ENCODE assay signal across 8 cellular contexts in the genomic region with DNA sequence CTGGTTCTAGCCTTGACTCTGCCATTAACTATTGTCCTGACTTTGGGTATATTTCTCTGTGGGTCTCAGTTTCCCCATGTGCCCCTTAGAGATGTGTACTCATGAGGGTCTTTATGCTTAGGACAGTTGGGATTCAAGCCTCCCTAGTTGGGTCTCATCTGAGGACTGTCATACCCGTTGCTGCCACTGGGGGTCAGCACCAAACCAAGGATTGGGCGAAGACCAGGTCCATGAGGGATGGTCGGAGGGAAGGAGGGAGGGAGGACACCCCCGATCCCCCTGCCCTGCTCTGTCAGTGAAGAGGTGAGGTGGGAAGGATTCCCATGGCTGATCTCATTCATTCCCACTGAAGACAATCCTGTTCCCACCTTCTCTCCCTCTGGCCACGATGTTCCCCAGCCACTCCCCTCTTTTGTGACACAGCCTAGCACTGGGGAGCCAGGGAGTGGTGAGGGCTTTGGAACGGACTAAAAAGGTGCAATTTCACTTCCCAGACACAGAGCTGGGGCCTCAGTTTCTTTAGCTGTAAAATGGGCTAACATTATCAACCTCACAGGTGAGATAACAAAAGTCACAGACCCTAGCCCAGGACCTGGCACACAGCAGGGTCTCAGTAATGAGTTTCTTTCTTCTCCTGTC. TPM values are rescaled to one million over a fixed set of nuclear protein-coding genes. Genes with fewer than 3 reads are reported as not detected.
DNase-seq lines count a peak whose midpoint lies in the region; ATAC-seq lines count a peak whose summit lies in the region.

No MANE protein-coding gene starts in this region.

- peaks cover 0 to 4% of the 10 kb centered on the region in 2 donors for H3K4me1 Mint-ChIP-seq in natural killer cell treated with Interleukin-12 subunit alpha and Interleukin-12 subunit beta and Interleukin-15 and Interleukin-18, amount 100 ng/mL, for 72 hours (ENCODE audit: low read depth in 2 of 2)
- peaks cover 4% of the 10 kb centered on the region for H3K4me1 Mint-ChIP-seq in stimulated activated naive CD8-positive, alpha-beta T cell treated with anti-CD3 and anti-CD28 coated beads, Interleukin-15, amount 100 ng/mL, for 72 hours

- no peaks in the 10 kb centered on the region for H3K36me3 Mint-ChIP-seq in natural killer cell treated with Interleukin-12 subunit alpha and Interleukin-12 subunit beta and Interleukin-15 and Interleukin-18, amount 100 ng/mL, for 72 hours

- no peak overlapping the region for H3K4me3 Mint-ChIP-seq in natural killer cell treated with Interleukin-12 subunit alpha and Interleukin-12 subunit beta and Interleukin-15 and Interleukin-18, amount 100 ng/mL, for 72 hours
- H3K4me3 Mint-ChIP-seq in stimulated activated naive CD8-positive, alpha-beta T cell treated with anti-CD3 and anti-CD28 coated beads, Interleukin-15, amount 100 ng/mL, for 72 hours, result no peak overlapping the region

- H3K27ac Mint-ChIP-seq in natural killer cell treated with Interleukin-12 subunit alpha and Interleukin-12 subunit beta and Interleukin-15 and Interleukin-18, amount 100 ng/mL, for 72 hours, result no peak overlapping the region
- no peak overlapping the region for H3K27ac Mint-ChIP-seq in stimulated activated naive CD8-positive, alpha-beta T cell treated with anti-CD3 and anti-CD28 coated beads, Interleukin-15, amount 100 ng/mL, for 72 hours

- ATAC-seq in GM19023 (IDR thresholded peaks at IDR 0.05; ENCODE audit: unreplicated experiment) (peak; percentile 70), esophagus mucosa (peak; percentile 58), GM21723 (IDR thresholded peaks at IDR 0.05; ENCODE audit: unreplicated experiment) (no peak)
- peak; percentile 68 to 72 for ATAC-seq in natural killer cell treated with Interleukin-12 subunit alpha and Interleukin-12 subunit beta and Interleukin-15 and Interleukin-18, amount 100 ng/mL, for 72 hours
- ATAC-seq in stimulated activated naive CD8-positive, alpha-beta T cell treated with anti-CD3 and anti-CD28 coated beads, Interleukin-15, amount 100 ng/mL, for 72 hours, result peak; percentile 71

- H3K9me3 Mint-ChIP-seq in natural killer cell treated with Interleukin-12 subunit alpha and Interleukin-12 subunit beta and Interleukin-15 and Interleukin-18, amount 100 ng/mL, for 72 hours, result no peaks in the 10 kb centered on the region
- no peaks in the 10 kb centered on the region for H3K9me3 Mint-ChIP-seq in stimulated activated naive CD8-positive, alpha-beta T cell treated with anti-CD3 and anti-CD28 coated beads, Interleukin-15, amount 100 ng/mL, for 72 hours

- peaks cover 0 to 6% of the 10 kb centered on the region in 2 donors for H3K27me3 Mint-ChIP-seq in natural killer cell treated with Interleukin-12 subunit alpha and Interleukin-12 subunit beta and Interleukin-15 and Interleukin-18, amount 100 ng/mL, for 72 hours
- no peaks in the 10 kb centered on the region for H3K27me3 Mint-ChIP-seq in stimulated activated naive CD8-positive, alpha-beta T cell treated with anti-CD3 and anti-CD28 coated beads, Interleukin-15, amount 100 ng/mL, for 72 hours

- DNase-seq in Ammon's horn (ENCODE audit: low spot score) (peak; percentile 72), NCI-H748 (lab: John Stamatoyannopoulos, UW; ENCODE audit: unreplicated experiment) (peak; percentile 61)
- peak; percentile 91 for DNase-seq in activated CD8-positive, alpha-beta memory T cell treated with anti-CD3 and anti-CD28 coated beads, Interleukin-2, amount 50 U/mL, for 48 hours
- no peak for DNase-seq in natural killer cell treated with Interleukin-12 subunit alpha and Interleukin-12 subunit beta and Interleukin-15 and Interleukin-18, amount 100 ng/mL, for 72 hours (ENCODE audit: low spot score)
- DNase-seq in stimulated activated naive CD8-positive, alpha-beta T cell treated with anti-CD3 and anti-CD28 coated beads, Interleukin-15, amount 100 ng/mL, for 72 hours, result peak; percentile 64 to 65

RNA-seq across cellular contexts. Expression of a gene that starts 12.4 kb away (rescaled TPM):
- total RNA-seq in esophagus mucosa, result 0.84 TPM
- total RNA-seq in natural killer cell treated with Interleukin-12 subunit alpha and Interleukin-12 subunit beta and Interleukin-15 and Interleukin-18, amount 100 ng/mL, for 72 hours, result 1 to 10 TPM in 1 of 2 donors, under 1 TPM in 1; 0.62 to 1.5 TPM

RNA-seq across cellular contexts. Expression of a gene that starts 46.1 kb away (rescaled TPM):
- 2,660 TPM for total RNA-seq in esophagus mucosa
- 1,000 to 10,000 TPM; 2,083 to 2,343 TPM for total RNA-seq in natural killer cell treated with Interleukin-12 subunit alpha and Interleukin-12 subunit beta and Interleukin-15 and Interleukin-18, amount 100 ng/mL, for 72 hours
